In genomic region chr2:9258953-9259399, GRCh38 we compare ENCODE assay signal across 14 cellular contexts. TPM values are rescaled to one million over a fixed set of nuclear protein-coding genes. Genes with fewer than 3 reads are reported as not detected.
A peak's percentile ranks its signal among the peaks of the same experiment; 100 is the strongest.
DNase-seq lines count a peak whose midpoint lies in the region; ATAC-seq and TF ChIP-seq lines count a peak whose summit lies in the region.
"Had no signal": no experiment of that assay in that cellular context is flagged by ENCODE, and none has a peak within 500 bp of the region (broad histone marks: within the 10 kb centered on the region; RNA-seq: fewer than 3 reads in every experiment).

No MANE protein-coding gene starts in this region.

- no peak for ATAC-seq in left lung
- ATAC-seq: CD8-positive, alpha-beta T cell had no signal

- no peaks in the 10 kb centered on the region for H3K27me3 ChIP-seq in left lung

- H3K4me1 ChIP-seq in left lung: peaks cover 46 to 74% of the 10 kb centered on the region in 2 donors

- H3K4me3 ChIP-seq in coronary artery: peak overlapping the region; percentile 43
- no peak overlapping the region for H3K4me3 ChIP-seq in left lung
- H3K4me3 ChIP-seq in skin epidermis: no peak overlapping the region

- intact Hi-C loops in left lung (cut with DNase I): no loop called here

- in situ Hi-C loops in G401 (cut with HindIII; ENCODE audit: low sequenced_read_pairs): no loop called here

- H3K27ac ChIP-seq in coronary artery: peak overlapping the region; percentile 78 to 89
- H3K27ac ChIP-seq in left lung: peak overlapping the region; percentile 49 to 77
- peak overlapping the region in 18 of 21 experiments; percentile 5 to 76 (median 52) for H3K27ac ChIP-seq in skin epidermis
- H3K27ac ChIP-seq: WERI-Rb-1 had no signal

- H3K9me3 ChIP-seq in left lung: no peaks in the 10 kb centered on the region

- DNase-seq in G401 (ENCODE audit: low spot score) (peak; percentile 59), coronary artery (ENCODE audit: low spot score) (no peak), left lung (no peak), SIG-M5 treated with dmso at 0.1 percent for 504 hours (lab: John Stamatoyannopoulos, UW; ENCODE audit: unreplicated experiment) (no peak), cerebellar nuclear complex (lab: John Stamatoyannopoulos, UW) (no peak), activated gamma-delta T cell treated with Interleukin-2 at 50 U/mL for 16 hours (no peak), 8988T (no peak)
- DNase-seq: activated gamma-delta T cell; CD8-positive, alpha-beta T cell; NCI-H1930; OCI-M1; small intestine; WERI-Rb-1 had no signal

- no peak for TF ChIP-seq CTCF in coronary artery (IDR thresholded peaks at IDR 0.05)
- no peak for TF ChIP-seq CTCF in left lung (IDR thresholded peaks at IDR 0.05)

- no peaks in the 10 kb centered on the region for H3K36me3 ChIP-seq in left lung
- H3K36me3 ChIP-seq: WERI-Rb-1 had no signal

RNA-seq across cellular contexts. Expression of gene ASAP2, which starts 52.4 kb away (rescaled TPM):
- 5.5 and 7.1 TPM in 2 replicates for total RNA-seq in G401 (2014; rRNA removed; shearing (Covaris generic))
- 10 to 100 TPM; 21.1 to 27.3 TPM for total RNA-seq in left lung
- total RNA-seq: CD8-positive, alpha-beta T cell had no signal
